In the genomic region with DNA sequence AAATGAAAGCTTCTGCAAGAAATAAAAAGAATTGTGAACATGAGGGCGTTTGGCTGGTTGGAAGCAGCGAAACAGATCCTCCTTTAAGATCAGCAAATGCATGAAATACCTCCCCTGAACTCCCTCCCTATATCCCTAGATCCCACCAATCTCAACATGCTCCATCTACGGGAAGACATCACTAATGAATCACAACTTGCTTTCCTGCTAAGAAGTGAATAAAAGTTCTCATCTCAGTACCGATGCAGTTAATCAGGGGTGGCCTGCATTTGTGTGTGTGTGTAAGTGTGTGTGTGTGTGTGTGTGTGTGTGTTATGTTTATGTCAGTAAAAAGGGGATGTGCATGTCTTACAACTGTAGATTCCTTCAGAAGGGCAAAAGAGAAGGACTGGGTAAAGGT, we compare ENCODE assay signal across 5 cellular contexts.
"Had no signal": no experiment of that assay in that cellular context is flagged by ENCODE, and none has a peak within 500 bp of the region (broad histone marks: within the 10 kb centered on the region; RNA-seq: fewer than 3 reads in every experiment).

No MANE protein-coding gene starts in this region.

- DNase-seq: IMR-90, KBM-7 had no signal

- ATAC-seq: HepG2 had no signal

- H3K27ac ChIP-seq: HL-60 had no signal

- FAIRE-seq: HepG2, HTR-8/SVneo had no signal
